ENCODE assay signal across 26 cellular contexts in the genomic region with DNA sequence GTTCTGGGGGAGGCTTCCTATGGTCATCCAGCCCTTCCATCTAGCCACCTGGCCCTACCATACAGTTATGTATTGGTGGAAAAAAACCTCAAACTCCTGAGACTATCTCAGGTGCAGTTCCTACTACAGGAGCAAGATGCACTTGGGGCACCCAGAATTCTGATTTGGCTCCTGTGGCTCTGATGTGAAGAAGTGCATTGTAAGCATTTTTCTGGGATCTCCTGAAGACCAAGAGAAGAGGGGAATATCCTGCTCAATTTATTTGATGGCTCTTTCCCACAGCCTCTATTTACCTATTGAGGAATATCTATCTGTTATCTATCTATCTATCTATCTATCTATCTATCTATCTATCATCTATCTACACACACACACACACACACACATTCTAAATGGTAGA.
"Had no signal": no experiment of that assay in that cellular context is flagged by ENCODE, and none has a peak within 500 bp of the region (broad histone marks: within the 10 kb centered on the region; RNA-seq: fewer than 3 reads in every experiment).

No MANE protein-coding gene starts in this region.

- H3K9me3 ChIP-seq: gastrocnemius medialis had no signal

- H3K27me3 ChIP-seq: esophagus squamous epithelium, gastrocnemius medialis, heart right ventricle, left lung had no signal

- H3K27ac ChIP-seq: coronary artery, dorsolateral prefrontal cortex, epithelial cell of prostate, esophagus squamous epithelium, gastrocnemius medialis, heart right ventricle, left lung, lower lobe of right lung had no signal

- FAIRE-seq: colon, endothelial cell of umbilical vein, islet of Langerhans, keratinocyte had no signal

- H3K4me3 ChIP-seq: coronary artery, dorsolateral prefrontal cortex, esophagus squamous epithelium, gastrocnemius medialis, heart right ventricle, left lung, lower lobe of right lung, mucosa of descending colon had no signal

- H3K36me3 ChIP-seq: esophagus squamous epithelium, gastrocnemius medialis, heart right ventricle, left lung, lower lobe of right lung had no signal

- ATAC-seq: esophagus mucosa, gastrocnemius medialis, heart right ventricle, left cardiac atrium, left lung, left ventricle myocardium superior, lower lobe of right lung, mucosa of descending colon had no signal

- DNase-seq: dermis blood vessel endothelial cell; dorsolateral prefrontal cortex; effector CD4-positive, alpha-beta T cell; effector memory CD4-positive, alpha-beta T cell; erythroblast; esophagus squamous epithelium; foreskin fibroblast; foreskin melanocyte; gastrocnemius medialis; glutamatergic neuron; head of caudate nucleus; heart right ventricle; hippocampal formation; left cardiac atrium; left lung; left ventricle myocardium superior; lower lobe of right lung; mesenchymal stem cell; mucosa of descending colon had no signal

- H3K4me1 ChIP-seq: esophagus squamous epithelium, gastrocnemius medialis, heart right ventricle, left lung, lower lobe of right lung had no signal
